In the genomic region with DNA sequence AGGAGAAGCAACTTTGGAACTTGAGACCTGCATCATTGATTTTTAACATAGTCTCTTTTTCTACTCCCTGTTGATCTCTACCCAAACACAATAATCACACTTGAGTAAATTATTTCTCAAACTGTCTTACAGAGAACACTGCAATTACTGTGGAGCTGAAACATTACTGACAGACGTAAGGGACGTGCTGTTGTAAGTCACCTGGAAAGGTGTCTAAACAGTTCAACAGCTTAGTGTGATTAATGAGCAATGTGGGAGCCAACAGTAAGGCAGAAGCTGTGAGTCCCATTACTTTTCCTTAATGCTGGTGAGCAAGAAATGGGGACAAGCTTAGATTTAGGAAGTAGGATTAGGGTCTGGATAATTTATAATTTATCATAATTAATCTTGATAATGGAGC, we compare ENCODE assay signal across 22 cellular contexts.
"Had no signal": no experiment of that assay in that cellular context is flagged by ENCODE, and none has a peak within 500 bp of the region (broad histone marks: within the 10 kb centered on the region; RNA-seq: fewer than 3 reads in every experiment).

No MANE protein-coding gene starts in this region.

- H3K27me3 ChIP-seq: MG63 had no signal

- H3K4me3 ChIP-seq: MG63 had no signal

- H3K4me2 ChIP-seq: SK-N-SH had no signal

- H3K27ac ChIP-seq: RWPE1 had no signal

- H3K9me3 ChIP-seq: MG63, SK-N-SH had no signal

- H3K9ac ChIP-seq: SK-N-SH had no signal

- DNase-seq: IMR-90; Karpas-422; KG1; MG63; NCI-H1092; NCI-H1105 treated with DMSO at 0.1 percent for 48 hours; NCI-H1436 treated with DMSO at 0.1 percent for 48 hours; NCI-H1694; NCI-H187 treated with DMSO at 0.1 percent for 48 hours; NCI-H2029 treated with DMSO at 0.1 percent for 48 hours; NCI-H2171 treated with DMSO at 0.1 percent for 48 hours; NCI-H226; NCI-H446; NCI-H524; NCI-H526 treated with DMSO at 0.1 percent for 48 hours; NK-92 treated with Interleukin-12 subunit alpha and Interleukin-12 subunit beta, amount 100 ng/mL, for 24 hours; PC-3; SHP77; SK-N-SH; SW 1271; T-cell had no signal

- H3K36me3 ChIP-seq: MG63 had no signal

- H3K9me2 ChIP-seq: SK-N-SH had no signal
